ENCODE assay signal across 1 cellular context in the genomic region with DNA sequence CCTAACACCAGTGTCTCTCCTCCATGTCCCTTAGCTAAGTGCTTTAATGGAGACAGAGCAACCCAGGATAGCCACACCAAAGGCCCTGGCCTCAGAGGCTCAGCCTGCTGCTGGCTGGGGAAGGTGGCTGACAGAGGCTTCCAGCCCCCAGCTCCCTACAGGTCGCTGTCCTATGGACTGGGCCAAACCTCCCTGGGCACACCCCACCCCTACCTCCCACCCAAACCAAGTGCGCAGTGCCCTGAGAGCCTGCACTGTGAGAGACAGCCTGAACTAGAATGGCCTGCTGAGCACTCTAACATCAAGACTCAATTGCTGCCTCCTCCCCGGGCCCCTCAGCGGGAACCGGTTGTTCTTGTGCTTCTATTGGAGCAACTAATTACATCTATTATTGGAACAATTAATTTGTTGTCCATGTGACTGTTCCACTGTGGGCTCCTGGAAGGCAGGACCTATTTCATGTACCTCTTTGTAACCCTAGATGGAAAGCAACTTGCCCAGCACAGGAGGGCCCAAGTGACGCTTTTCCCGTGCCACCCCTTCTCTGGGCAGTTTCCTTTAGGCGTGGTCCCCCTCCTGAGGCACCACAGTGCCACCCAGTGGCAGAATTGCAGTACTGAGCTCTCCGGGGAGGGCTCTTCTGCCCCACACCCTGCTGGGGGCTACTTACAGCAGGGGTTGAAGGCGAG.
TF ChIP-seq lines count a peak whose summit lies in the region.

No MANE protein-coding gene starts in this region.

TF ChIP-seq in HepG2, 621 proteins besides CTCF, POLR2A, EP300 and RAD21 (continued from another document and continues in another):
- TF ChIP-seq, protein P1, sequence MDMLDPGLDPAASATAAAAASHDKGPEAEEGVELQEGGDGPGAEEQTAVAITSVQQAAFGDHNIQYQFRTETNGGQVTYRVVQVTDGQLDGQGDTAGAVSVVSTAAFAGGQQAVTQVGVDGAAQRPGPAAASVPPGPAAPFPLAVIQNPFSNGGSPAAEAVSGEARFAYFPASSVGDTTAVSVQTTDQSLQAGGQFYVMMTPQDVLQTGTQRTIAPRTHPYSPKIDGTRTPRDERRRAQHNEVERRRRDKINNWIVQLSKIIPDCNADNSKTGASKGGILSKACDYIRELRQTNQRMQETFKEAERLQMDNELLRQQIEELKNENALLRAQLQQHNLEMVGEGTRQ (IDR thresholded peaks at IDR 0.05; ENCODE audit: low read depth, low read length), result no peak
- TF ChIP-seq, protein P1 (CRISPR knock-in tag; IDR thresholded peaks at IDR 0.05; ENCODE audit: borderline replicate concordance), result no peak
- no peak for TF ChIP-seq HMGA1 (CRISPR knock-in tag; conservative IDR thresholded peaks at IDR 0.05)
- no peak for TF ChIP-seq RFX1 (IDR thresholded peaks at IDR 0.05)
- TF ChIP-seq ZNF224 (CRISPR knock-in tag; IDR thresholded peaks at IDR 0.05), result no peak
- TF ChIP-seq, protein P2, sequence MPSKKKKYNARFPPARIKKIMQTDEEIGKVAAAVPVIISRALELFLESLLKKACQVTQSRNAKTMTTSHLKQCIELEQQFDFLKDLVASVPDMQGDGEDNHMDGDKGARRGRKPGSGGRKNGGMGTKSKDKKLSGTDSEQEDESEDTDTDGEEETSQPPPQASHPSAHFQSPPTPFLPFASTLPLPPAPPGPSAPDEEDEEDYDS (CRISPR knock-in tag; IDR thresholded peaks at IDR 0.05), result no peak
- no peak for TF ChIP-seq PPARG (CRISPR knock-in tag; conservative IDR thresholded peaks at IDR 0.05)
- no peak for TF ChIP-seq ZNF549 (CRISPR knock-in tag; IDR thresholded peaks at IDR 0.05)
- TF ChIP-seq SIX1 (CRISPR knock-in tag; IDR thresholded peaks at IDR 0.05; ENCODE audit: borderline replicate concordance), result no peak
- peak; percentile 56; the same call in 1 of the 2 replicates for TF ChIP-seq MXD4 (CRISPR knock-in tag; IDR thresholded peaks at IDR 0.05)
- peak; percentile 46; the same call in 1 of the 2 replicates for TF ChIP-seq ETV5 (CRISPR knock-in tag; IDR thresholded peaks at IDR 0.05; ENCODE audit: borderline replicate concordance)
- TF ChIP-seq, protein P3, sequence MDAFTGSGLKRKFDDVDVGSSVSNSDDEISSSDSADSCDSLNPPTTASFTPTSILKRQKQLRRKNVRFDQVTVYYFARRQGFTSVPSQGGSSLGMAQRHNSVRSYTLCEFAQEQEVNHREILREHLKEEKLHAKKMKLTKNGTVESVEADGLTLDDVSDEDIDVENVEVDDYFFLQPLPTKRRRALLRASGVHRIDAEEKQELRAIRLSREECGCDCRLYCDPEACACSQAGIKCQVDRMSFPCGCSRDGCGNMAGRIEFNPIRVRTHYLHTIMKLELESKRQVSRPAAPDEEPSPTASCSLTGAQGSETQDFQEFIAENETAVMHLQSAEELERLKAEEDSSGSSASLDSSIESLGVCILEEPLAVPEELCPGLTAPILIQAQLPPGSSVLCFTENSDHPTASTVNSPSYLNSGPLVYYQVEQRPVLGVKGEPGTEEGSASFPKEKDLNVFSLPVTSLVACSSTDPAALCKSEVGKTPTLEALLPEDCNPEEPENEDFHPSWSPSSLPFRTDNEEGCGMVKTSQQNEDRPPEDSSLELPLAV (CRISPR knock-in tag; conservative IDR thresholded peaks at IDR 0.05; ENCODE audit: low read depth), result no peak
- peak; percentile 71; the same call in 1 of the 2 replicates for TF ChIP-seq ZNF501 (CRISPR knock-in tag; IDR thresholded peaks at IDR 0.05)
- no peak for TF ChIP-seq RBAK (CRISPR knock-in tag; IDR thresholded peaks at IDR 0.05)
- 0 out of 2 replicates have a peak, but pooled peaks have one; percentile 30 for TF ChIP-seq KMT2A (CRISPR knock-in tag; IDR thresholded peaks at IDR 0.05)
- no peak for TF ChIP-seq ZNF761 (CRISPR knock-in tag; conservative IDR thresholded peaks at IDR 0.05)
- TF ChIP-seq HOXD1 (CRISPR knock-in tag; IDR thresholded peaks at IDR 0.05), result no peak
- TF ChIP-seq, protein P4, sequence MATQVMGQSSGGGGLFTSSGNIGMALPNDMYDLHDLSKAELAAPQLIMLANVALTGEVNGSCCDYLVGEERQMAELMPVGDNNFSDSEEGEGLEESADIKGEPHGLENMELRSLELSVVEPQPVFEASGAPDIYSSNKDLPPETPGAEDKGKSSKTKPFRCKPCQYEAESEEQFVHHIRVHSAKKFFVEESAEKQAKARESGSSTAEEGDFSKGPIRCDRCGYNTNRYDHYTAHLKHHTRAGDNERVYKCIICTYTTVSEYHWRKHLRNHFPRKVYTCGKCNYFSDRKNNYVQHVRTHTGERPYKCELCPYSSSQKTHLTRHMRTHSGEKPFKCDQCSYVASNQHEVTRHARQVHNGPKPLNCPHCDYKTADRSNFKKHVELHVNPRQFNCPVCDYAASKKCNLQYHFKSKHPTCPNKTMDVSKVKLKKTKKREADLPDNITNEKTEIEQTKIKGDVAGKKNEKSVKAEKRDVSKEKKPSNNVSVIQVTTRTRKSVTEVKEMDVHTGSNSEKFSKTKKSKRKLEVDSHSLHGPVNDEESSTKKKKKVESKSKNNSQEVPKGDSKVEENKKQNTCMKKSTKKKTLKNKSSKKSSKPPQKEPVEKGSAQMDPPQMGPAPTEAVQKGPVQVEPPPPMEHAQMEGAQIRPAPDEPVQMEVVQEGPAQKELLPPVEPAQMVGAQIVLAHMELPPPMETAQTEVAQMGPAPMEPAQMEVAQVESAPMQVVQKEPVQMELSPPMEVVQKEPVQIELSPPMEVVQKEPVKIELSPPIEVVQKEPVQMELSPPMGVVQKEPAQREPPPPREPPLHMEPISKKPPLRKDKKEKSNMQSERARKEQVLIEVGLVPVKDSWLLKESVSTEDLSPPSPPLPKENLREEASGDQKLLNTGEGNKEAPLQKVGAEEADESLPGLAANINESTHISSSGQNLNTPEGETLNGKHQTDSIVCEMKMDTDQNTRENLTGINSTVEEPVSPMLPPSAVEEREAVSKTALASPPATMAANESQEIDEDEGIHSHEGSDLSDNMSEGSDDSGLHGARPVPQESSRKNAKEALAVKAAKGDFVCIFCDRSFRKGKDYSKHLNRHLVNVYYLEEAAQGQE (IDR thresholded peaks at IDR 0.05; ENCODE audit: borderline replicate concordance in 1 of 2, low read depth in 1 of 2, low read length in 2 of 2), result no peak
- no peak for TF ChIP-seq PRMT3 (CRISPR knock-in tag; IDR thresholded peaks at IDR 0.05; ENCODE audit: borderline replicate concordance, low read depth)
- TF ChIP-seq JUND (CRISPR knock-in tag; IDR thresholded peaks at IDR 0.05), result no peak
- no peak for TF ChIP-seq PTBP1 (IDR thresholded peaks at IDR 0.05; ENCODE audit: low read depth, low read length, poor library complexity, severe bottlenecking)
- no peak for TF ChIP-seq YY1 (IDR thresholded peaks at IDR 0.05; ENCODE audit: insufficient read depth, insufficient replicate concordance, low read depth, low read length)
- TF ChIP-seq, protein P5, sequence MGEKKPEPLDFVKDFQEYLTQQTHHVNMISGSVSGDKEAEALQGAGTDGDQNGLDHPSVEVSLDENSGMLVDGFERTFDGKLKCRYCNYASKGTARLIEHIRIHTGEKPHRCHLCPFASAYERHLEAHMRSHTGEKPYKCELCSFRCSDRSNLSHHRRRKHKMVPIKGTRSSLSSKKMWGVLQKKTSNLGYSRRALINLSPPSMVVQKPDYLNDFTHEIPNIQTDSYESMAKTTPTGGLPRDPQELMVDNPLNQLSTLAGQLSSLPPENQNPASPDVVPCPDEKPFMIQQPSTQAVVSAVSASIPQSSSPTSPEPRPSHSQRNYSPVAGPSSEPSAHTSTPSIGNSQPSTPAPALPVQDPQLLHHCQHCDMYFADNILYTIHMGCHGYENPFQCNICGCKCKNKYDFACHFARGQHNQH (CRISPR knock-in tag; IDR thresholded peaks at IDR 0.05), result peak; percentile 61; the same call in 1 of the 2 replicates
- no peak for TF ChIP-seq ZSCAN9 (CRISPR knock-in tag; IDR thresholded peaks at IDR 0.05; ENCODE audit: borderline replicate concordance)
- no peak for TF ChIP-seq ZNF616 (CRISPR knock-in tag; IDR thresholded peaks at IDR 0.05; ENCODE audit: low read depth)
- TF ChIP-seq, protein P6, sequence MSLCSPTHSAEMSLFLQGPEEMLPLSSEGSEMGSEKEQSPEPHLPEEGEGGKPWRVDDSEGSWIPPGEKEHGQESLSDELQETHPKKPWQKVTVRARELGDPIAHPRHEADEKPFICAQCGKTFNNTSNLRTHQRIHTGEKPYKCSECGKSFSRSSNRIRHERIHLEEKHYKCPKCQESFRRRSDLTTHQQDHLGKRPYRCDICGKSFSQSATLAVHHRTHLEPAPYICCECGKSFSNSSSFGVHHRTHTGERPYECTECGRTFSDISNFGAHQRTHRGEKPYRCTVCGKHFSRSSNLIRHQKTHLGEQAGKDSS (CRISPR knock-in tag; IDR thresholded peaks at IDR 0.05; ENCODE audit: borderline replicate concordance, low read depth), result no peak; the same call in 1 of the 2 replicates
- TF ChIP-seq, protein P7, sequence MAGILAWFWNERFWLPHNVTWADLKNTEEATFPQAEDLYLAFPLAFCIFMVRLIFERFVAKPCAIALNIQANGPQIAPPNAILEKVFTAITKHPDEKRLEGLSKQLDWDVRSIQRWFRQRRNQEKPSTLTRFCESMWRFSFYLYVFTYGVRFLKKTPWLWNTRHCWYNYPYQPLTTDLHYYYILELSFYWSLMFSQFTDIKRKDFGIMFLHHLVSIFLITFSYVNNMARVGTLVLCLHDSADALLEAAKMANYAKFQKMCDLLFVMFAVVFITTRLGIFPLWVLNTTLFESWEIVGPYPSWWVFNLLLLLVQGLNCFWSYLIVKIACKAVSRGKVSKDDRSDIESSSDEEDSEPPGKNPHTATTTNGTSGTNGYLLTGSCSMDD (CRISPR knock-in tag; IDR thresholded peaks at IDR 0.05), result no peak
- TF ChIP-seq XBP1 (CRISPR knock-in tag; IDR thresholded peaks at IDR 0.05), result no peak
- TF ChIP-seq, protein P8, sequence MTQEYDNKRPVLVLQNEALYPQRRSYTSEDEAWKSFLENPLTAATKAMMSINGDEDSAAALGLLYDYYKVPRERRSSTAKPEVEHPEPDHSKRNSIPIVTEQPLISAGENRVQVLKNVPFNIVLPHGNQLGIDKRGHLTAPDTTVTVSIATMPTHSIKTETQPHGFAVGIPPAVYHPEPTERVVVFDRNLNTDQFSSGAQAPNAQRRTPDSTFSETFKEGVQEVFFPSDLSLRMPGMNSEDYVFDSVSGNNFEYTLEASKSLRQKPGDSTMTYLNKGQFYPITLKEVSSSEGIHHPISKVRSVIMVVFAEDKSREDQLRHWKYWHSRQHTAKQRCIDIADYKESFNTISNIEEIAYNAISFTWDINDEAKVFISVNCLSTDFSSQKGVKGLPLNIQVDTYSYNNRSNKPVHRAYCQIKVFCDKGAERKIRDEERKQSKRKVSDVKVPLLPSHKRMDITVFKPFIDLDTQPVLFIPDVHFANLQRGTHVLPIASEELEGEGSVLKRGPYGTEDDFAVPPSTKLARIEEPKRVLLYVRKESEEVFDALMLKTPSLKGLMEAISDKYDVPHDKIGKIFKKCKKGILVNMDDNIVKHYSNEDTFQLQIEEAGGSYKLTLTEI (CRISPR knock-in tag; conservative IDR thresholded peaks at IDR 0.05), result no peak
- TF ChIP-seq ZNF251 (CRISPR knock-in tag; IDR thresholded peaks at IDR 0.05), result no peak
- no peak for TF ChIP-seq ASH2L (IDR thresholded peaks at IDR 0.05; ENCODE audit: insufficient read length, low read depth, low read length)
- TF ChIP-seq, protein P9, sequence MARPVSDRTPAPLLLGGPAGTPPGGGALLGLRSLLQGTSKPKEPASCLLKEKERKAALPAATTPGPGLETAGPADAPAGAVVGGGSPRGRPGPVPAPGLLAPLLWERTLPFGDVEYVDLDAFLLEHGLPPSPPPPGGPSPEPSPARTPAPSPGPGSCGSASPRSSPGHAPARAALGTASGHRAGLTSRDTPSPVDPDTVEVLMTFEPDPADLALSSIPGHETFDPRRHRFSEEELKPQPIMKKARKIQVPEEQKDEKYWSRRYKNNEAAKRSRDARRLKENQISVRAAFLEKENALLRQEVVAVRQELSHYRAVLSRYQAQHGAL (CRISPR knock-in tag; IDR thresholded peaks at IDR 0.05; ENCODE audit: not compliant biosample characterization), result no peak
- TF ChIP-seq BCL6 (CRISPR knock-in tag; IDR thresholded peaks at IDR 0.05), result no peak
- TF ChIP-seq, protein P10, sequence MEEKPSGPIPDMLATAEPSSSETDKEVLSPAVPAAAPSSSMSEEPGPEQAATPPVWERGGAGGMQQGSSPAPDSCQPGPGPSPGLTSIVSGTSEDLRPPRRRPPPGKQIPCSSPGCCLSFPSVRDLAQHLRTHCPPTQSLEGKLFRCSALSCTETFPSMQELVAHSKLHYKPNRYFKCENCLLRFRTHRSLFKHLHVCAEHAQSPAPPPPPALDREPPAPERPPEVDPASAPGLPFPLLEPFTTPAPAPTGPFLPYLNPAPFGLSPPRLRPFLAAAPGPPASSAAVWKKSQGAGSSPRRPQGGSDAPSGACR (CRISPR knock-in tag; IDR thresholded peaks at IDR 0.05), result no peak
- 0 out of 2 replicates have a peak, but pooled peaks have one; percentile 32 for TF ChIP-seq ISL2 (CRISPR knock-in tag; IDR thresholded peaks at IDR 0.05)
- no peak for TF ChIP-seq SRF (IDR thresholded peaks at IDR 0.05; ENCODE audit: low read depth, low read length)
- TF ChIP-seq MAZ (IDR thresholded peaks at IDR 0.05; ENCODE audit: borderline replicate concordance, low read depth, low read length), result peak; percentile 78; the same call in 1 of the 2 replicates
- TF ChIP-seq MAZ (CRISPR knock-in tag; IDR thresholded peaks at IDR 0.05; ENCODE audit: low read depth), result peak; percentile 70; the same call in 1 of the 2 replicates
- TF ChIP-seq ZMYM2 (CRISPR knock-in tag; IDR thresholded peaks at IDR 0.05), result no peak
- no peak for TF ChIP-seq ZNF746 (CRISPR knock-in tag; IDR thresholded peaks at IDR 0.05)
- no peak for TF ChIP-seq BRD4 (CRISPR knock-in tag; IDR thresholded peaks at IDR 0.05)
- TF ChIP-seq, protein P11, sequence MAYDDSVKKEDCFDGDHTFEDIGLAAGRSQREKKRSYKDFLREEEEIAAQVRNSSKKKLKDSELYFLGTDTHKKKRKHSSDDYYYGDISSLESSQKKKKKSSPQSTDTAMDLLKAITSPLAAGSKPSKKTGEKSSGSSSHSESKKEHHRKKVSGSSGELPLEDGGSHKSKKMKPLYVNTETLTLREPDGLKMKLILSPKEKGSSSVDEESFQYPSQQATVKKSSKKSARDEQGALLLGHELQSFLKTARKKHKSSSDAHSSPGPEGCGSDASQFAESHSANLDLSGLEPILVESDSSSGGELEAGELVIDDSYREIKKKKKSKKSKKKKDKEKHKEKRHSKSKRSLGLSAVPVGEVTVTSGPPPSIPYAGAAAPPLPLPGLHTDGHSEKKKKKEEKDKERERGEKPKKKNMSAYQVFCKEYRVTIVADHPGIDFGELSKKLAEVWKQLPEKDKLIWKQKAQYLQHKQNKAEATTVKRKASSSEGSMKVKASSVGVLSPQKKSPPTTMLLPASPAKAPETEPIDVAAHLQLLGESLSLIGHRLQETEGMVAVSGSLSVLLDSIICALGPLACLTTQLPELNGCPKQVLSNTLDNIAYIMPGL (CRISPR knock-in tag; IDR thresholded peaks at IDR 0.05; ENCODE audit: borderline replicate concordance in 1 of 2, low read depth in 1 of 2), result peak; percentile 53 to 63; a peak in 2 of 4 replicates
- TF ChIP-seq ZSCAN22 (CRISPR knock-in tag; IDR thresholded peaks at IDR 0.05), result no peak
- TF ChIP-seq CEBPB (IDR thresholded peaks at IDR 0.05; ENCODE audit: borderline replicate concordance, low read depth, low read length), result no peak
- no peak for TF ChIP-seq ELF4 (CRISPR knock-in tag; IDR thresholded peaks at IDR 0.05; ENCODE audit: borderline replicate concordance)
